ENCODE assay signal across 15 cellular contexts in the genomic region with DNA sequence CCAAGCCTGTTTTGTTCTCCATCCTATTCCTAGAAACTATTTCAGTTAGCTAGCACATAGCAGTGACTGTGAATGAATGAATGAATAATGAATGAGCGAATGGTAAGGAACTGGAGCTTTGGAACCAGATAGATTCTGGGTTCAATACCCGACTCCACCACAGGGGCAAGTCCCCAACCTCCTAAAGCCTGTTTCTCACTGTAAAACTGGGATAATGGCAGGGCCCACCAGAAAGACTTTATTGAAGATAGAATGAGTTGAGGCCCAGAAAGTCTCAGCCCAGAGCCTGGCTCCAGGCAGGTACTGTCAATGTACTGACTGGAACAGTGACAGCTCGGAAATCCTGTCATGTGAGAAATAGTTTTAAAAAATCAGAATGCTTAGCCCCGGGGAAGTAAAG. TPM values are rescaled to one million over a fixed set of nuclear protein-coding genes. Genes with fewer than 3 reads are reported as not detected.
A peak's percentile ranks its signal among the peaks of the same experiment; 100 is the strongest.
DNase-seq lines count a peak whose midpoint lies in the region; ATAC-seq and TF ChIP-seq lines count a peak whose summit lies in the region.
"Had no signal": no experiment of that assay in that cellular context is flagged by ENCODE, and none has a peak within 500 bp of the region (broad histone marks: within the 10 kb centered on the region; RNA-seq: fewer than 3 reads in every experiment).

No MANE protein-coding gene starts in this region.

- CTCF ChIA-PET in SK-N-SH (lab: Yijun Ruan, JAX) = interaction anchor here (0.5 to 12.3 kb wide), 65 partner anchors 9 to 992 kb away, joined by 3 to 223 read pairs (median 5); a partner anchor contains a TSS

- H3K36me3 ChIP-seq in SK-N-SH (replicated peaks in 1 of 2; ENCODE audit: control insufficient read depth in 1 of 2, insufficient read depth in 2 of 2, low read length in 1 of 2) (no peaks in the 10 kb centered on the region), HUES6 (ENCODE audit: control insufficient read depth, insufficient read depth, low read length) (no peaks in the 10 kb centered on the region), parathyroid adenoma (ENCODE audit: control insufficient read depth, insufficient read depth, low read length) (no peaks in the 10 kb centered on the region)
- H3K36me3 ChIP-seq: tibial artery had no signal

- H3K9me2 ChIP-seq in SK-N-SH = no peaks in the 10 kb centered on the region

- POLR2A ChIA-PET in SK-N-SH (lab: Yijun Ruan, JAX) = no interaction called here

- peaks cover 0 to 10% of the 10 kb centered on the region in 2 donors for H3K4me1 Mint-ChIP-seq in effector memory CD8-positive, alpha-beta T cell (ENCODE audit: low read depth in 2 of 2)

- H3K4me2 ChIP-seq in SK-N-SH (no peak overlapping the region), parathyroid adenoma (ENCODE audit: low read length) (no peak overlapping the region)

- H3K27me3 Mint-ChIP-seq in effector memory CD8-positive, alpha-beta T cell = peaks cover 68 to 87% of the 10 kb centered on the region in 2 donors

- TF ChIP-seq RAD21 in SK-N-SH (IDR thresholded peaks at IDR 0.05; ENCODE audit: low read length) = no peak

- DNase-seq in SK-N-SH = peak; percentile 49
- DNase-seq in effector memory CD8-positive, alpha-beta T cell = no peak
- no peak for DNase-seq in NCI-H2196 (lab: John Stamatoyannopoulos, UW; ENCODE audit: unreplicated experiment)
- DNase-seq in putamen (ENCODE audit: low spot score) = no peak
- no peak for DNase-seq in KG1 (lab: John Stamatoyannopoulos, UW)
- DNase-seq: effector CD4-positive, alpha-beta T cell; kidney glomerular epithelial cell; MV-4-11; RPMI8226; stimulated activated CD4-positive, alpha-beta T cell treated with anti-CD3 and anti-CD28 coated beads, Interleukin-12 subunit alpha, Interleukin-12 subunit beta, amount 100 ng/mL, for 4 hours; T1000 had no signal

- no peak for TF ChIP-seq EP300 in SK-N-SH (IDR thresholded peaks at IDR 0.05; ENCODE audit: borderline replicate concordance in 1 of 2, low read depth in 1 of 2, low read length in 1 of 2)

- no peaks in the 10 kb centered on the region for H3K9me3 Mint-ChIP-seq in effector memory CD8-positive, alpha-beta T cell

- H3K36me3 Mint-ChIP-seq in effector memory CD8-positive, alpha-beta T cell (ENCODE audit: insufficient read depth) = no peaks in the 10 kb centered on the region

- H3F3A ChIP-seq in SK-N-SH (replicated peaks; ENCODE audit: insufficient read depth) = no peaks in the 10 kb centered on the region

- ATAC-seq in SK-N-SH treated with all-trans-retinoic acid at 6 μM for 48 hours = no peak
- ATAC-seq in effector memory CD8-positive, alpha-beta T cell (replicated peaks) = no peak

- no peak overlapping the region for H3K9ac ChIP-seq in SK-N-SH
- no peak overlapping the region for H3K9ac ChIP-seq in HUES6 (ENCODE audit: low read length)
- no peak overlapping the region for H3K9ac ChIP-seq in parathyroid adenoma

- no peak overlapping the region for H3K27ac ChIP-seq in SK-N-SH (ENCODE audit: low read depth in 2 of 2, low read length in 1 of 2)
- H3K27ac ChIP-seq in HUES6 (ENCODE audit: low read depth, low read length) = no peak overlapping the region
- no peak overlapping the region for H3K27ac ChIP-seq in parathyroid adenoma
- H3K27ac ChIP-seq: tibial artery had no signal

- H3K4me3 Mint-ChIP-seq in effector memory CD8-positive, alpha-beta T cell = peak overlapping the region; percentile 74 to 75

- no peak; the same call in 1 of the 2 replicates for TF ChIP-seq CTCF in SK-N-SH (IDR thresholded peaks at IDR 0.05)
- no peak for TF ChIP-seq CTCF in parathyroid adenoma (IDR thresholded peaks at IDR 0.05)

- H2AFZ ChIP-seq in SK-N-SH (ENCODE audit: low read depth) (no peak overlapping the region), parathyroid adenoma (peak overlapping the region; percentile 86)

- H3K4me1 ChIP-seq in SK-N-SH (ENCODE audit: control insufficient read depth in 1 of 2, insufficient read depth in 2 of 2, low read depth in 1 of 2, low read length in 1 of 2) (peaks cover 0 to 9% of the 10 kb centered on the region in 2 experiments; a peak in 1 of 4 replicates), HUES6 (ENCODE audit: control insufficient read depth, insufficient read depth, low read length) (peaks cover 29% of the 10 kb centered on the region), parathyroid adenoma (peaks cover 9% of the 10 kb centered on the region)

- peaks cover 48% of the 10 kb centered on the region for H3K27me3 ChIP-seq in SK-N-SH (ENCODE audit: insufficient read depth)
- peaks cover 82% of the 10 kb centered on the region for H3K27me3 ChIP-seq in HUES6 (ENCODE audit: control insufficient read depth, insufficient read depth, low read length)
- no peaks in the 10 kb centered on the region for H3K27me3 ChIP-seq in parathyroid adenoma (ENCODE audit: control insufficient read depth, insufficient read depth, low read length)

- H4K20me1 ChIP-seq in SK-N-SH (ENCODE audit: insufficient read depth) = no peaks in the 10 kb centered on the region

- H3K9me3 ChIP-seq in SK-N-SH (no peaks in the 10 kb centered on the region), HUES6 (ENCODE audit: control insufficient read depth, insufficient read depth, low read depth, low read length) (no peaks in the 10 kb centered on the region), parathyroid adenoma (ENCODE audit: control insufficient read depth, low read length) (no peaks in the 10 kb centered on the region)
- H3K9me3 ChIP-seq: tibial artery had no signal

- H3K4me3 ChIP-seq in SK-N-SH (ENCODE audit: low read depth in 2 of 2, low read length in 1 of 2) (no peak overlapping the region; a peak in 1 of 4 replicates), HUES6 (ENCODE audit: low read depth, low read length) (peak overlapping the region; percentile 76; the same call in 1 of the 2 replicates), parathyroid adenoma (ENCODE audit: low read depth, low read length) (no peak overlapping the region)

- 84% methylated on average over 4 of the region's 4 CpGs for WGBS in SK-N-SH (ENCODE audit: low lambda C conversion rate)

- H3K27ac Mint-ChIP-seq in effector memory CD8-positive, alpha-beta T cell = no peak overlapping the region

- H3K79me2 ChIP-seq in SK-N-SH (ENCODE audit: insufficient read depth) (no peaks in the 10 kb centered on the region), parathyroid adenoma (peaks cover 3% of the 10 kb centered on the region)

TF ChIP-seq in SK-N-SH, 30 proteins besides CTCF, POLR2A, EP300 and RAD21 (continues in another document):
- TF ChIP-seq SMC3 (IDR thresholded peaks at IDR 0.05; ENCODE audit: low read depth, low read length) (no peak), FOSL2 (IDR thresholded peaks at IDR 0.05; ENCODE audit: borderline replicate concordance, low read depth) (no peak), GABPA (IDR thresholded peaks at IDR 0.05; ENCODE audit: low read depth) (no peak), FOXM1 (IDR thresholded peaks at IDR 0.05; ENCODE audit: low read depth) (no peak), MXI1 (IDR thresholded peaks at IDR 0.05; ENCODE audit: low read depth, low read length) (no peak), RCOR1 (IDR thresholded peaks at IDR 0.05; ENCODE audit: low read length) (no peak)
- TF ChIP-seq, protein P1, sequence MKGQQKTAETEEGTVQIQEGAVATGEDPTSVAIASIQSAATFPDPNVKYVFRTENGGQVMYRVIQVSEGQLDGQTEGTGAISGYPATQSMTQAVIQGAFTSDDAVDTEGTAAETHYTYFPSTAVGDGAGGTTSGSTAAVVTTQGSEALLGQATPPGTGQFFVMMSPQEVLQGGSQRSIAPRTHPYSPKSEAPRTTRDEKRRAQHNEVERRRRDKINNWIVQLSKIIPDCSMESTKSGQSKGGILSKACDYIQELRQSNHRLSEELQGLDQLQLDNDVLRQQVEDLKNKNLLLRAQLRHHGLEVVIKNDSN (IDR thresholded peaks at IDR 0.05; ENCODE audit: borderline replicate concordance, low read depth) = no peak

TF ChIP-seq in SK-N-SH treated with all-trans-retinoic acid at 6 μM for 48 hours, 23 proteins besides CTCF, POLR2A, EP300 and RAD21 (continues in another document):
- TF ChIP-seq ZNF70 (CRISPR knock-in tag; IDR thresholded peaks at IDR 0.05) (no peak), ISL1 (CRISPR knock-in tag; IDR thresholded peaks at IDR 0.05) (no peak), ESRRG (CRISPR knock-in tag; IDR thresholded peaks at IDR 0.05) (no peak), RARB (CRISPR knock-in tag; IDR thresholded peaks at IDR 0.05) (no peak), OSR1 (CRISPR knock-in tag; IDR thresholded peaks at IDR 0.05) (no peak), ZFP30 (CRISPR knock-in tag; IDR thresholded peaks at IDR 0.05) (no peak), GLIS3 (CRISPR knock-in tag; IDR thresholded peaks at IDR 0.05) (no peak), ARNTL (CRISPR knock-in tag; IDR thresholded peaks at IDR 0.05; ENCODE audit: borderline replicate concordance, low read depth) (no peak)
- TF ChIP-seq, protein P2, sequence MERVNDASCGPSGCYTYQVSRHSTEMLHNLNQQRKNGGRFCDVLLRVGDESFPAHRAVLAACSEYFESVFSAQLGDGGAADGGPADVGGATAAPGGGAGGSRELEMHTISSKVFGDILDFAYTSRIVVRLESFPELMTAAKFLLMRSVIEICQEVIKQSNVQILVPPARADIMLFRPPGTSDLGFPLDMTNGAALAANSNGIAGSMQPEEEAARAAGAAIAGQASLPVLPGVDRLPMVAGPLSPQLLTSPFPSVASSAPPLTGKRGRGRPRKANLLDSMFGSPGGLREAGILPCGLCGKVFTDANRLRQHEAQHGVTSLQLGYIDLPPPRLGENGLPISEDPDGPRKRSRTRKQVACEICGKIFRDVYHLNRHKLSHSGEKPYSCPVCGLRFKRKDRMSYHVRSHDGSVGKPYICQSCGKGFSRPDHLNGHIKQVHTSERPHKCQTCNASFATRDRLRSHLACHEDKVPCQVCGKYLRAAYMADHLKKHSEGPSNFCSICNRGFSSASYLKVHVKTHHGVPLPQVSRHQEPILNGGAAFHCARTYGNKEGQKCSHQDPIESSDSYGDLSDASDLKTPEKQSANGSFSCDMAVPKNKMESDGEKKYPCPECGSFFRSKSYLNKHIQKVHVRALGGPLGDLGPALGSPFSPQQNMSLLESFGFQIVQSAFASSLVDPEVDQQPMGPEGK (CRISPR knock-in tag; IDR thresholded peaks at IDR 0.05; ENCODE audit: borderline replicate concordance) = no peak
- TF ChIP-seq, protein P3, sequence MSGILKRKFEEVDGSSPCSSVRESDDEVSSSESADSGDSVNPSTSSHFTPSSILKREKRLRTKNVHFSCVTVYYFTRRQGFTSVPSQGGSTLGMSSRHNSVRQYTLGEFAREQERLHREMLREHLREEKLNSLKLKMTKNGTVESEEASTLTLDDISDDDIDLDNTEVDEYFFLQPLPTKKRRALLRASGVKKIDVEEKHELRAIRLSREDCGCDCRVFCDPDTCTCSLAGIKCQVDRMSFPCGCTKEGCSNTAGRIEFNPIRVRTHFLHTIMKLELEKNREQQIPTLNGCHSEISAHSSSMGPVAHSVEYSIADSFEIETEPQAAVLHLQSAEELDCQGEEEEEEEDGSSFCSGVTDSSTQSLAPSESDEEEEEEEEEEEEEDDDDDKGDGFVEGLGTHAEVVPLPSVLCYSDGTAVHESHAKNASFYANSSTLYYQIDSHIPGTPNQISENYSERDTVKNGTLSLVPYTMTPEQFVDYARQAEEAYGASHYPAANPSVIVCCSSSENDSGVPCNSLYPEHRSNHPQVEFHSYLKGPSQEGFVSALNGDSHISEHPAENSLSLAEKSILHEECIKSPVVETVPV (CRISPR knock-in tag; IDR thresholded peaks at IDR 0.05) = no peak

RNA-seq across cellular contexts. Expression of a gene that starts 1.1 kb away (rescaled TPM):
- polyA plus RNA-seq in SK-N-SH (2012; rRNA removed) = 0.03 and 0.18 TPM in 2 replicates
- 0.03 and 0.05 TPM in 2 replicates for polyA plus RNA-seq in SK-N-SH (2012; cell fraction: cytosol; rRNA removed)
- 0.04 and 0.12 TPM in 2 replicates for polyA plus RNA-seq in SK-N-SH (2012; cell fraction: nucleus; rRNA removed)
